Comparison of ENCODE assay signal across 9 cellular contexts in the genomic region with DNA sequence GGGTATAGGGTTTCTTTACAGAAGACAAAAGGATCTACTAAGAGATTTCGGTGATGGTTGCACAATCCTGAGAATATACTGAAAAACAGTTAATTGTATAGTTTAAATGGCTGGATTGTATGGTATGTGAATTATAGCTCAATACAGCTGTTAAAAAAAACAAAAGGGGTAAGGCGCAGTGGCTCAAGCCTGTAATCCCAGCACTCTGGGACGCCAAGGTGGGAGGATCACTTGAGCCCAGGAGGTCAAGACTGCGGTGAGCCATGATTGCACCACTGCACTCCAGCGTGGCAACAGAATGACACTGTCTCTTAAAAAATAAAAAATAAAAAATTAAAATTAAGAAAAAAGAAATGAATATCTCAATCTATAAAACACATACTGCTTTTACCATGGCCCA. TPM values are rescaled to one million over a fixed set of nuclear protein-coding genes. Genes with fewer than 3 reads are reported as not detected.
DNase-seq lines count a peak whose midpoint lies in the region; ATAC-seq and TF ChIP-seq lines count a peak whose summit lies in the region.
"Had no signal": no experiment of that assay in that cellular context is flagged by ENCODE, and none has a peak within 500 bp of the region (broad histone marks: within the 10 kb centered on the region; RNA-seq: fewer than 3 reads in every experiment).

No MANE protein-coding gene starts in this region.

- peak overlapping the region; percentile 5 for H3K4me3 Mint-ChIP-seq in T-helper 2 cell treated with Interferon-gamma antibody and Interleukin-4, amounts not matched to agents 5 μg/mL and 100 μg/mL, for 36 hours
- H3K4me3 Mint-ChIP-seq in activated CD4-positive, alpha-beta memory T cell treated with anti-CD3 and anti-CD28 coated beads, Interleukin-2, amount 10 ng/mL, durations not matched to agents 7 days and 5 days = no peak overlapping the region
- no peak overlapping the region for H3K4me3 Mint-ChIP-seq in glutamatergic neuron (ENCODE audit: unreplicated experiment)
- H3K4me3 Mint-ChIP-seq in stimulated activated naive CD8-positive, alpha-beta T cell treated with anti-CD3 and anti-CD28 coated beads, Interleukin-15, amount 100 ng/mL, for 72 hours = peak overlapping the region; percentile 62 to 83

- CTCF ChIA-PET in activated CD4-positive, alpha-beta memory T cell treated with anti-CD3 and anti-CD28 coated beads, Interleukin-2, amount 10 ng/mL, durations not matched to agents 7 days and 5 days (lab: Charles Lee) = interaction anchor here (0.8 to 2.4 kb wide), 2 partner anchors 16 to 18 kb away, joined by 4 to 5 read pairs; partner anchors contain the start of gene ESYT2

- no peak for TF ChIP-seq CTCF in glutamatergic neuron (IDR thresholded peaks at IDR 0.05; ENCODE audit: partially characterized antibody, unreplicated experiment)

- peaks cover 59% of the 10 kb centered on the region for H3K4me1 Mint-ChIP-seq in T-helper 2 cell treated with Interferon-gamma antibody and Interleukin-4, amounts not matched to agents 5 μg/mL and 100 μg/mL, for 36 hours (ENCODE audit: low read depth)
- peaks cover 66% of the 10 kb centered on the region for H3K4me1 Mint-ChIP-seq in activated CD4-positive, alpha-beta memory T cell treated with anti-CD3 and anti-CD28 coated beads, Interleukin-2, amount 10 ng/mL, durations not matched to agents 7 days and 5 days
- H3K4me1 Mint-ChIP-seq in glutamatergic neuron (ENCODE audit: low read depth, unreplicated experiment) = peaks cover 17% of the 10 kb centered on the region
- H3K4me1 Mint-ChIP-seq in stimulated activated naive CD8-positive, alpha-beta T cell treated with anti-CD3 and anti-CD28 coated beads, Interleukin-15, amount 100 ng/mL, for 72 hours = peaks cover 74% of the 10 kb centered on the region

- no peaks in the 10 kb centered on the region for H3K27me3 Mint-ChIP-seq in T-helper 2 cell treated with Interferon-gamma antibody and Interleukin-4, amounts not matched to agents 5 μg/mL and 100 μg/mL, for 36 hours (ENCODE audit: low read depth)
- no peaks in the 10 kb centered on the region for H3K27me3 Mint-ChIP-seq in activated CD4-positive, alpha-beta memory T cell treated with anti-CD3 and anti-CD28 coated beads, Interleukin-2, amount 10 ng/mL, durations not matched to agents 7 days and 5 days
- peaks cover 2% of the 10 kb centered on the region for H3K27me3 Mint-ChIP-seq in glutamatergic neuron (ENCODE audit: unreplicated experiment)
- no peaks in the 10 kb centered on the region for H3K27me3 Mint-ChIP-seq in stimulated activated naive CD8-positive, alpha-beta T cell treated with anti-CD3 and anti-CD28 coated beads, Interleukin-15, amount 100 ng/mL, for 72 hours

- no peaks in the 10 kb centered on the region for H3K9me3 Mint-ChIP-seq in T-helper 2 cell treated with Interferon-gamma antibody and Interleukin-4, amounts not matched to agents 5 μg/mL and 100 μg/mL, for 36 hours
- no peaks in the 10 kb centered on the region for H3K9me3 Mint-ChIP-seq in activated CD4-positive, alpha-beta memory T cell treated with anti-CD3 and anti-CD28 coated beads, Interleukin-2, amount 10 ng/mL, durations not matched to agents 7 days and 5 days
- peaks cover 1% of the 10 kb centered on the region for H3K9me3 Mint-ChIP-seq in glutamatergic neuron (ENCODE audit: unreplicated experiment)
- no peaks in the 10 kb centered on the region for H3K9me3 Mint-ChIP-seq in stimulated activated naive CD8-positive, alpha-beta T cell treated with anti-CD3 and anti-CD28 coated beads, Interleukin-15, amount 100 ng/mL, for 72 hours

- no peak for ATAC-seq in stimulated activated naive CD8-positive, alpha-beta T cell treated with anti-CD3 and anti-CD28 coated beads, Interleukin-15, amount 100 ng/mL, for 72 hours
- ATAC-seq in HG03196 (IDR thresholded peaks at IDR 0.05; ENCODE audit: unreplicated experiment) = no peak
- ATAC-seq in GM19397 (IDR thresholded peaks at IDR 0.05; ENCODE audit: unreplicated experiment) = no peak

- POLR2A ChIA-PET in activated CD4-positive, alpha-beta memory T cell treated with anti-CD3 and anti-CD28 coated beads, Interleukin-2, amount 10 ng/mL, durations not matched to agents 7 days and 5 days (lab: Charles Lee) = interaction anchor here (2.2 to 4.7 kb wide), 4 partner anchors 8 to 105 kb away, joined by 8 to 134 read pairs (median 14); partner anchors contain the start of genes ESYT2 and NCAPG2

- H3K27ac Mint-ChIP-seq in T-helper 2 cell treated with Interferon-gamma antibody and Interleukin-4, amounts not matched to agents 5 μg/mL and 100 μg/mL, for 36 hours = peak overlapping the region; percentile 97
- H3K27ac Mint-ChIP-seq in activated CD4-positive, alpha-beta memory T cell treated with anti-CD3 and anti-CD28 coated beads, Interleukin-2, amount 10 ng/mL, durations not matched to agents 7 days and 5 days = peak overlapping the region; percentile 65
- H3K27ac Mint-ChIP-seq in glutamatergic neuron (ENCODE audit: unreplicated experiment) = peak overlapping the region; percentile 28
- H3K27ac Mint-ChIP-seq in stimulated activated naive CD8-positive, alpha-beta T cell treated with anti-CD3 and anti-CD28 coated beads, Interleukin-15, amount 100 ng/mL, for 72 hours = peak overlapping the region; percentile 85 to 95

- DNase-seq in T-helper 2 cell treated with Interferon-gamma antibody and Interleukin-4, amounts not matched to agents 5 μg/mL and 100 μg/mL, for 36 hours (ENCODE audit: low spot score) = no peak
- DNase-seq in T-helper 2 cell (no peak), glutamatergic neuron (no peak), anterior cingulate cortex (lab: John Stamatoyannopoulos, UW) (no peak)
- no peak for DNase-seq in activated CD4-positive, alpha-beta memory T cell treated with anti-CD3 and anti-CD28 coated beads, Interleukin-2, amount 10 ng/mL, durations not matched to agents 7 days and 5 days
- no peak for DNase-seq in stimulated activated naive CD8-positive, alpha-beta T cell treated with anti-CD3 and anti-CD28 coated beads, Interleukin-15, amount 100 ng/mL, for 72 hours
- DNase-seq: NCI-H1417 treated with DMSO at 0.1 percent for 48 hours had no signal

- peaks cover 67% of the 10 kb centered on the region for H3K36me3 Mint-ChIP-seq in T-helper 2 cell treated with Interferon-gamma antibody and Interleukin-4, amounts not matched to agents 5 μg/mL and 100 μg/mL, for 36 hours (ENCODE audit: low read depth)
- peaks cover 81% of the 10 kb centered on the region for H3K36me3 Mint-ChIP-seq in activated CD4-positive, alpha-beta memory T cell treated with anti-CD3 and anti-CD28 coated beads, Interleukin-2, amount 10 ng/mL, durations not matched to agents 7 days and 5 days (ENCODE audit: low read depth)
- H3K36me3 Mint-ChIP-seq in glutamatergic neuron (ENCODE audit: unreplicated experiment) = no peaks in the 10 kb centered on the region

RNA-seq across cellular contexts. Expression of gene ESYT2, which starts 18.5 kb away (rescaled TPM):
- 100 to 1,000 TPM; 128 to 133 TPM for total RNA-seq in activated CD4-positive, alpha-beta memory T cell treated with anti-CD3 and anti-CD28 coated beads, Interleukin-2, amount 10 ng/mL, durations not matched to agents 7 days and 5 days
- 41.9 TPM for total RNA-seq in glutamatergic neuron (ENCODE audit: unreplicated experiment)

RNA-seq across cellular contexts. Expression of gene DYNC2I1, which starts 45.5 kb away (rescaled TPM):
- 10 to 100 TPM; 12.2 to 16.1 TPM for total RNA-seq in activated CD4-positive, alpha-beta memory T cell treated with anti-CD3 and anti-CD28 coated beads, Interleukin-2, amount 10 ng/mL, durations not matched to agents 7 days and 5 days
- total RNA-seq in glutamatergic neuron (ENCODE audit: unreplicated experiment) = 21.6 TPM

Comparison
In these comparisons a context has a peak if more than half of its experiments do, and no peak if none do; other contexts are left out.
1. H3K27ac Mint-ChIP-seq: peak in every context shown above with its lines; median percentile 97 in T-helper 2 cell treated with Interferon-gamma antibody and Interleukin-4, amounts not matched to agents 5 μg/mL and 100 μg/mL, for 36 hours; 90 in stimulated activated naive CD8-positive, alpha-beta T cell treated with anti-CD3 and anti-CD28 coated beads, Interleukin-15, amount 100 ng/mL, for 72 hours; 65 in activated CD4-positive, alpha-beta memory T cell treated with anti-CD3 and anti-CD28 coated beads, Interleukin-2, amount 10 ng/mL, durations not matched to agents 7 days and 5 days; 28 in glutamatergic neuron.
2. H3K4me3 Mint-ChIP-seq: peak in T-helper 2 cell treated with Interferon-gamma antibody and Interleukin-4, amounts not matched to agents 5 μg/mL and 100 μg/mL, for 36 hours (single experiment) and stimulated activated naive CD8-positive, alpha-beta T cell treated with anti-CD3 and anti-CD28 coated beads, Interleukin-15, amount 100 ng/mL, for 72 hours (2 of 2); none in activated CD4-positive, alpha-beta memory T cell treated with anti-CD3 and anti-CD28 coated beads, Interleukin-2, amount 10 ng/mL, durations not matched to agents 7 days and 5 days (single experiment) and glutamatergic neuron (single experiment).